In genomic region chr9:3992222-3992621, GRCh38 we compare ENCODE assay signal across 18 cellular contexts.
"Had no signal": no experiment of that assay in that cellular context is flagged by ENCODE, and none has a peak within 500 bp of the region (broad histone marks: within the 10 kb centered on the region; RNA-seq: fewer than 3 reads in every experiment).

No MANE protein-coding gene starts in this region.

- H3K4me3 ChIP-seq: MG63 had no signal

- H3K4me2 ChIP-seq: SK-N-SH had no signal

- H3K9me3 ChIP-seq: MG63 had no signal

- H3K9me2 ChIP-seq: SK-N-SH had no signal

- H3K27me3 ChIP-seq: MG63 had no signal

- FAIRE-seq: HTR-8/SVneo had no signal

- H3K9ac ChIP-seq: SK-N-SH had no signal

- H3K36me3 ChIP-seq: MG63 had no signal

- DNase-seq: KBM-7, NCI-H1092, NCI-H1105 treated with DMSO at 0.1 percent for 48 hours, NCI-H1417 treated with DMSO at 0.1 percent for 48 hours, NCI-H146, NCI-H1694 treated with DMSO at 0.1 percent for 48 hours, NCI-H1930, NCI-H2081, NCI-H2107, NCI-H2227 treated with DMSO at 0.1 percent for 48 hours, NCI-H510A, NCI-H524 treated with DMSO at 0.1 percent for 48 hours, NCI-H774, SHP77, SK-N-SH, SW 1271 had no signal
